ENCODE assay signal across 28 cellular contexts in the genomic region with DNA sequence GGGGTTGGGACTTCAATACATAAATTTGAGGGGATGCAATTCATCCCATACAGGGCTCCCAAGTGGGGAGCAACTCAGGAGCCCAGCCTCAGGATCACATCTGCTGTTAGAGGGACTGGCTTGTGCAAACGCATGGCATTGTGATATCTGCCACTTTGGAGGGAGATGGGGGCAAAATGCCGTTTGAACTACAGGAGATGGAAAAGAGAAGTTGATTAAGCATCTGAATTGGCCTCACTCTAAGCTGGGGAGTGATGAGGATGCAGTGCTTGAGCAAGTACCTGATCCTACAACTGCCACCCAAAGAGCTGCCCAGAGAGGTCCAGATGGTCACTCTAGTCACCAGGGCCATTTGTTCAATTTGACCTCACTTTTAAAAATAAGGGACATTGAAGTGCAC. TPM values are rescaled to one million over a fixed set of nuclear protein-coding genes. Genes with fewer than 3 reads are reported as not detected.
DNase-seq lines count a peak whose midpoint lies in the region; ATAC-seq and TF ChIP-seq lines count a peak whose summit lies in the region.
"Had no signal": no experiment of that assay in that cellular context is flagged by ENCODE, and none has a peak within 500 bp of the region (broad histone marks: within the 10 kb centered on the region; RNA-seq: fewer than 3 reads in every experiment).

No MANE protein-coding gene starts in this region.

- H4K20me1 ChIP-seq in BLaER1: no peaks in the 10 kb centered on the region

- whole genome bisulfite sequencing in testis, 2 donors: 86 to 93% methylated on average over 2 of the region's 2 CpGs

- intact Hi-C loops in dendritic cell treated with granulocyte-macrophage colony-stimulating factor and Interleukin-4, amounts not matched to agents 40 ng/mL and 50 ng/mL, for 4 days (cut with micrococcal nuclease): loop anchor here (5.0 kb wide), 1 partner anchor 67 kb away; no protein-coding TSS in a partner anchor
- intact Hi-C loops in testis (cut with DNase I; ENCODE audit: low total_unique reads): no loop called here

- H3K4me3 ChIP-seq in BLaER1 (no peak overlapping the region), GM08714 (ENCODE audit: low read length) (peak overlapping the region; percentile 94; the same call in 1 of the 2 replicates), NB4 (ENCODE audit: low read depth, low read length) (no peak overlapping the region), testis (no peak overlapping the region)
- H3K4me3 ChIP-seq: Peyer's patch, psoas muscle, skin epidermis, thoracic aorta had no signal

- TF ChIP-seq POLR2A in NB4 (IDR thresholded peaks at IDR 0.05; ENCODE audit: extremely low read depth, insufficient read length): no peak
- no peak for TF ChIP-seq POLR2A in testis (IDR thresholded peaks at IDR 0.05)

- peaks cover 8% of the 10 kb centered on the region for H3K9me3 Mint-ChIP-seq in dendritic cell treated with granulocyte-macrophage colony-stimulating factor and Interleukin-4, amounts not matched to agents 40 ng/mL and 50 ng/mL, for 4 days
- H3K9me3 Mint-ChIP-seq in activated T-cell treated with anti-CD3 and anti-CD28 coated beads, Interleukin-2, amount 50 U/mL, for 4 hours: no peaks in the 10 kb centered on the region
- H3K9me3 Mint-ChIP-seq: activated naive CD4-positive, alpha-beta T cell treated with anti-CD3 and anti-CD28 coated beads, Interleukin-2, amount 50 U/mL, for 24 hours; CD4-positive, alpha-beta memory T cell had no signal

- H3K36me3 ChIP-seq in BLaER1: no peaks in the 10 kb centered on the region
- H3K36me3 ChIP-seq in testis (ENCODE audit: low read depth, missing control alignments): no peaks in the 10 kb centered on the region
- H3K36me3 ChIP-seq: neutrophil, Peyer's patch, thoracic aorta had no signal

- no peak for ATAC-seq in GM18861 (IDR thresholded peaks at IDR 0.05; ENCODE audit: unreplicated experiment)
- no peak for ATAC-seq in activated T-cell treated with anti-CD3 and anti-CD28 coated beads, Interleukin-2, amount 50 U/mL, for 4 hours
- ATAC-seq: psoas muscle had no signal

- no peak overlapping the region for H3K9ac ChIP-seq in BLaER1

- no peaks in the 10 kb centered on the region for H3K27me3 Mint-ChIP-seq in dendritic cell treated with granulocyte-macrophage colony-stimulating factor and Interleukin-4, amounts not matched to agents 40 ng/mL and 50 ng/mL, for 4 days
- no peaks in the 10 kb centered on the region for H3K27me3 Mint-ChIP-seq in activated T-cell treated with anti-CD3 and anti-CD28 coated beads, Interleukin-2, amount 50 U/mL, for 4 hours (ENCODE audit: low read depth)
- H3K27me3 Mint-ChIP-seq: activated naive CD4-positive, alpha-beta T cell treated with anti-CD3 and anti-CD28 coated beads, Interleukin-2, amount 50 U/mL, for 24 hours had no signal

- H3K4me1 ChIP-seq in BLaER1 (peaks cover 82% of the 10 kb centered on the region), testis (no peaks in the 10 kb centered on the region)
- H3K4me1 ChIP-seq: psoas muscle had no signal

- peaks cover 21% of the 10 kb centered on the region for H3K36me3 Mint-ChIP-seq in dendritic cell treated with granulocyte-macrophage colony-stimulating factor and Interleukin-4, amounts not matched to agents 40 ng/mL and 50 ng/mL, for 4 days (ENCODE audit: low read depth)
- no peaks in the 10 kb centered on the region for H3K36me3 Mint-ChIP-seq in activated T-cell treated with anti-CD3 and anti-CD28 coated beads, Interleukin-2, amount 50 U/mL, for 4 hours (ENCODE audit: insufficient read depth)
- H3K36me3 Mint-ChIP-seq: activated naive CD4-positive, alpha-beta T cell treated with anti-CD3 and anti-CD28 coated beads, Interleukin-2, amount 50 U/mL, for 24 hours; CD4-positive, alpha-beta memory T cell had no signal

- H3K4me2 ChIP-seq in BLaER1: peak overlapping the region; percentile 83

- DNase-seq in NB4 (ENCODE audit: low read depth): peak; percentile 59
- no peak for DNase-seq in activated effector memory CD4-positive, alpha-beta T cell treated with Interleukin-2 at 50 U/mL for 16 hours
- no peak for DNase-seq in activated T-cell treated with anti-CD3 and anti-CD28 coated beads, Interleukin-2, amount 50 U/mL, for 4 hours
- DNase-seq in testis: no peak
- DNase-seq: activated CD4-positive, alpha-beta T cell treated with anti-CD3 and anti-CD28 coated beads for 1 hour; CD4-positive, alpha-beta memory T cell; cerebellar nuclear complex; DMS 273 treated with DMSO at 0.1 percent for 48 hours; effector CD8-positive, alpha-beta T cell; erythroblast; hippocampal formation; Kasumi-1; NCI-H1105 treated with DMSO at 0.1 percent for 48 hours; NCI-H2029 treated with DMSO at 0.1 percent for 48 hours; NCI-H226; Peyer's patch; psoas muscle; stimulated activated naive CD4-positive, alpha-beta T cell had no signal

- TF ChIP-seq CTCF in NB4 (IDR thresholded peaks at IDR 0.05; ENCODE audit: low read depth, low read length) (no peak), testis (IDR thresholded peaks at IDR 0.05) (no peak)

- peak overlapping the region; percentile 96 for H3K27ac Mint-ChIP-seq in dendritic cell treated with granulocyte-macrophage colony-stimulating factor and Interleukin-4, amounts not matched to agents 40 ng/mL and 50 ng/mL, for 4 days
- H3K27ac Mint-ChIP-seq: activated naive CD4-positive, alpha-beta T cell treated with anti-CD3 and anti-CD28 coated beads, Interleukin-2, amount 50 U/mL, for 24 hours had no signal

- H3K4me3 Mint-ChIP-seq in dendritic cell treated with granulocyte-macrophage colony-stimulating factor and Interleukin-4, amounts not matched to agents 40 ng/mL and 50 ng/mL, for 4 days: peak overlapping the region; percentile 11
- no peak overlapping the region for H3K4me3 Mint-ChIP-seq in activated T-cell treated with anti-CD3 and anti-CD28 coated beads, Interleukin-2, amount 50 U/mL, for 4 hours
- H3K4me3 Mint-ChIP-seq: activated naive CD4-positive, alpha-beta T cell treated with anti-CD3 and anti-CD28 coated beads, Interleukin-2, amount 50 U/mL, for 24 hours; CD4-positive, alpha-beta memory T cell had no signal

- H3K27ac ChIP-seq in BLaER1: peak overlapping the region; percentile 89; the same call in 1 of the 2 replicates
- no peak overlapping the region for H3K27ac ChIP-seq in testis
- H3K27ac ChIP-seq: psoas muscle, thoracic aorta had no signal

- no peaks in the 10 kb centered on the region for H3K27me3 ChIP-seq in BLaER1
- no peaks in the 10 kb centered on the region for H3K27me3 ChIP-seq in testis
- H3K27me3 ChIP-seq: neutrophil, Peyer's patch had no signal

- peaks cover 90% of the 10 kb centered on the region for H3K4me1 Mint-ChIP-seq in dendritic cell treated with granulocyte-macrophage colony-stimulating factor and Interleukin-4, amounts not matched to agents 40 ng/mL and 50 ng/mL, for 4 days (ENCODE audit: low read depth)
- peaks cover 70% of the 10 kb centered on the region for H3K4me1 Mint-ChIP-seq in activated T-cell treated with anti-CD3 and anti-CD28 coated beads, Interleukin-2, amount 50 U/mL, for 4 hours (ENCODE audit: low read depth)

- no peaks in the 10 kb centered on the region for H3K9me3 ChIP-seq in BLaER1
- no peaks in the 10 kb centered on the region for H3K9me3 ChIP-seq in testis
- H3K9me3 ChIP-seq: neutrophil, Peyer's patch, psoas muscle, thoracic aorta had no signal

RNA-seq across cellular contexts. Expression of a gene that starts 2.0 kb away (rescaled TPM):
- total RNA-seq in activated T-cell treated with anti-CD3 and anti-CD28 coated beads, Interleukin-2, amount 50 U/mL, for 4 hours: under 1 TPM in 2 of 3 donors, not detected in 1; 0.16 to 0.25 TPM
- 1 to 10 TPM in 1 of 2 donors, under 1 TPM in 1; 0.87 to 1.6 TPM for total RNA-seq in testis
- 3.5 TPM for polyA plus RNA-seq in testis (ENCODE audit: insufficient read depth, low read depth, low replicate concordance)
- total RNA-seq: G401, SK-MEL-5 had no signal
